Comparison of ENCODE assay signal across 17 cellular contexts in genomic region chr11:103547009-103547408, GRCh38.
DNase-seq lines count a peak whose midpoint lies in the region; ATAC-seq, FAIRE-seq and TF ChIP-seq lines count a peak whose summit lies in the region.
"Had no signal": no experiment of that assay in that cellular context is flagged by ENCODE, and none has a peak within 500 bp of the region (broad histone marks: within the 10 kb centered on the region; RNA-seq: fewer than 3 reads in every experiment).

No MANE protein-coding gene starts in this region.

- no peak for TF ChIP-seq CTCF in brain (conservative IDR thresholded peaks at IDR 0.05)

- no peaks in the 10 kb centered on the region for H3K36me3 Mint-ChIP-seq in brain

- in situ Hi-C loops in KBM-7 (cut with MboI; ENCODE audit: low pct_unique_long_range_greater_than_20kb, low sequenced_read_pairs) = no loop called here

- ATAC-seq in left ventricle myocardium superior (peak; percentile 78), HG02973 (IDR thresholded peaks at IDR 0.05; ENCODE audit: unreplicated experiment) (no peak)
- ATAC-seq: GM12878 had no signal

- H3K4me1 Mint-ChIP-seq in brain = no peaks in the 10 kb centered on the region
- H3K4me1 Mint-ChIP-seq: B cell had no signal

- peak; percentile 74 for FAIRE-seq in HTR-8/SVneo (lab: Jason Lieb, UNC)
- FAIRE-seq: A204.1, GM12878, GM18507 had no signal

- H3K9me3 Mint-ChIP-seq in brain = peaks cover 3 to 11% (median 8%) of the 10 kb centered on the region in 5 experiments
- H3K9me3 Mint-ChIP-seq: CD4-positive, alpha-beta T cell had no signal

- intact Hi-C loops in left ventricle myocardium superior (cut with micrococcal nuclease) = no loop called here

- no peaks in the 10 kb centered on the region for H3K27me3 Mint-ChIP-seq in brain
- H3K27me3 Mint-ChIP-seq: B cell; CD4-positive, alpha-beta T cell had no signal

- DNase-seq in NCI-H82 (lab: John Stamatoyannopoulos, UW) (peak; percentile 49), NCI-H82 treated with DMSO at 0.1 percent for 48 hours (lab: John Stamatoyannopoulos, UW; ENCODE audit: unreplicated experiment) (no peak), HTR-8/SVneo (ENCODE audit: insufficient read length, low spot score) (no peak), left ventricle myocardium superior (no peak), KBM-7 (no peak)
- DNase-seq: C1 segment of cervical spinal cord; Calu3; CD4-positive, alpha-beta T cell; DMS 273 treated with DMSO at 0.1 percent for 48 hours; DMS79; H7 had no signal

- no peak overlapping the region for H3K4me3 Mint-ChIP-seq in brain
- H3K4me3 Mint-ChIP-seq: B cell; CD4-positive, alpha-beta T cell had no signal

- H3K27ac Mint-ChIP-seq in brain = peak overlapping the region in 3 of 5 experiments; percentile 18 to 52 (median 38)
- H3K27ac Mint-ChIP-seq: B cell; CD4-positive, alpha-beta T cell had no signal
